9 cellular contexts compared by ENCODE assay signal in the genomic region with DNA sequence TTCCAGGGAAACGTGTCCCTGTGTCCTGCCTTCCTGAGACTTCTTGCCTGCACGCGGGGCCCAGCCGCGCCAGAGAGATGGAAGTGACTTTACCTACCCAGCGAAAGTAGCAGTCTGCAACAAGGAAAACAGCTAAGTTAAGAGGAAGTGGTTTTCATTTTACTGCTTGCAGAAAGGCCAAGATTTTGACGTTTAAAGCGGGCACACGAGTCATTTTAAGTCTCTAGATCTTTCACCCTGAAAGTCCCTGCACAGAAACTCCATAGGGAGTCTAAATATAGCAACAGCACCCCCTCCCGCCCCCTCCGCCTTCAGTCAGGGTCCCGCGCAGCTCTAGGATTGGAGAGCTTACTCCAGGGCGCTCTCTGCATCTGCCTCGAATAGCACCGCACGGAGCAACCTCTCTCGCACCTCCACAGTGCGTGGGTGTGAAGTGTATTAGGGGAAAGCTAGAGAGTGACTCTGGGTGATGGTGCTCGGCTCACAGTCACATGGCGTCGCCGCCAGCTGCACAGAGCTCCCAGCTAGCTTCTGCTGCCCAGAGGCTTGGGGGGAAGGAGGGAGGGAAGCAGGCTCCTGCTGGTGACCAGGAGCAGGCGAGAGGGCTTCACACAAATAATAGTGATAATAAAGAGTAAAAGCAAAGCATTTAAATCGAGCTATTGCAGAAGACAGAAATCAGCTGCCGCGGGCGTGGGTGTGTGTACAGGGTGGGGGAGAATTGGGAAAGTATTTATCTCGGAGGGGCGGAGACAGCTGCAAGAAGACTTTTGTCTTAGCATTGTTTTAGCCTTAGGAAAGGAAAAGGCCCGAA. TPM values are rescaled to one million over a fixed set of nuclear protein-coding genes. Genes with fewer than 3 reads are reported as not detected.
A peak's percentile ranks its signal among the peaks of the same experiment; 100 is the strongest.
DNase-seq lines count a peak whose midpoint lies in the region; ATAC-seq and TF ChIP-seq lines count a peak whose summit lies in the region.
"Had no signal": no experiment of that assay in that cellular context is flagged by ENCODE, and none has a peak within 500 bp of the region (broad histone marks: within the 10 kb centered on the region; RNA-seq: fewer than 3 reads in every experiment).

No MANE protein-coding gene starts in this region.

- H3K27ac ChIP-seq in Panc1 (ENCODE audit: low read length) (peak overlapping the region; percentile 13), rectal smooth muscle tissue (ENCODE audit: low read depth, low read length) (no peak overlapping the region)
- H3K27ac ChIP-seq: C4-2B had no signal

- intact Hi-C loops in Panc1 (cut with micrococcal nuclease; ENCODE audit: unreplicated experiment) (no loop called here), Right ventricle myocardium superior (cut with DNase I) (loop anchor here (10.0 kb wide), 1 partner anchor 505 kb away; no protein-coding TSS in a partner anchor)

- CTCF ChIA-PET in Panc1 (lab: Charles Lee), result interaction anchor here (0.8 kb wide), 1 partner anchor 208 kb away, joined by 6 read pairs; no protein-coding TSS in a partner anchor

- no peaks in the 10 kb centered on the region; the same call in 1 of the 2 replicates for H3K27me3 ChIP-seq in Panc1 (ENCODE audit: control insufficient read depth, insufficient read depth, low read length)
- peaks cover 16% of the 10 kb centered on the region for H3K27me3 ChIP-seq in rectal smooth muscle tissue (ENCODE audit: control insufficient read depth, insufficient read depth, low read length)

- peak overlapping the region in 1 of 2 experiments; percentile 92; a peak in 2 of 4 replicates for H3K4me3 ChIP-seq in Panc1 (ENCODE audit: low read depth in 2 of 2, low read length in 2 of 2)
- peak overlapping the region; percentile 61 for H3K4me3 ChIP-seq in rectal smooth muscle tissue (ENCODE audit: low read length)

- POLR2A ChIA-PET in Panc1 (lab: Charles Lee), result interaction anchor here (1.2 kb wide), 2 partner anchors 198 to 221 kb away, joined by 3 to 5 read pairs; no protein-coding TSS in a partner anchor

- ATAC-seq in HG02938 (IDR thresholded peaks at IDR 0.05; ENCODE audit: unreplicated experiment) (peak; percentile 60), Panc1 (no peak), Right ventricle myocardium superior (ENCODE audit: poor library complexity) (peak; percentile 62)

- no TSS peak for BruUV-seq in Panc1 (replicated peaks; lab: Mats Ljungman, UMichigan)

- H3K4me1 ChIP-seq in Panc1 (ENCODE audit: control insufficient read depth, insufficient read depth, low read length) (peaks cover 21% of the 10 kb centered on the region), rectal smooth muscle tissue (ENCODE audit: control insufficient read depth, insufficient read depth, low read length) (peaks cover 13% of the 10 kb centered on the region)

- H3K9ac ChIP-seq in rectal smooth muscle tissue (ENCODE audit: low read length), result no peak overlapping the region

- in situ Hi-C loops in Panc1 (cut with HindIII; ENCODE audit: low pct_unique_long_range_greater_than_20kb, low sequenced_read_pairs), result no loop called here

- DNase-seq in NCI-H524 (lab: John Stamatoyannopoulos, UW) (peak; percentile 52 to 74), NCI-H524 treated with DMSO at 0.1 percent for 48 hours (lab: John Stamatoyannopoulos, UW) (no peak), Panc1 (ENCODE audit: low read depth, low spot score) (no peak), activated gamma-delta T cell (lab: John Stamatoyannopoulos, UW) (peak; percentile 23), Right ventricle myocardium superior (peak; percentile 47), COLO829 (ENCODE audit: low spot score) (no peak)

- H3K9me3 ChIP-seq in Panc1 (ENCODE audit: control insufficient read depth, insufficient read depth, low read depth, low read length), result no peaks in the 10 kb centered on the region

- H3K36me3 ChIP-seq in Panc1 (ENCODE audit: control insufficient read depth, insufficient read depth, low read length) (no peaks in the 10 kb centered on the region), rectal smooth muscle tissue (ENCODE audit: control insufficient read depth, insufficient read depth, low read length) (no peaks in the 10 kb centered on the region)

- TF ChIP-seq CTCF in Panc1 (IDR thresholded peaks at IDR 0.05), result no peak

RNA-seq across cellular contexts. Expression of gene KCNQ5, which starts 1.8 kb away (rescaled TPM):
- total RNA-seq in Panc1 (2021; ENCODE audit: unreplicated experiment), result 9.4 TPM
- polyA plus RNA-seq in Panc1 (2012; ENCODE audit: insufficient read length), result 4.7 TPM
- total RNA-seq in Right ventricle myocardium superior, result not detected

Comparison
In these comparisons a context has a peak if more than half of its experiments do, and no peak if none do; other contexts are left out.
1. DNase-seq: peak in NCI-H524 (2 of 2), activated gamma-delta T cell (single experiment) and Right ventricle myocardium superior (single experiment); none in NCI-H524 treated with DMSO at 0.1 percent for 48 hours (single experiment), Panc1 (single experiment) and COLO829 (single experiment).
2. RNA of gene KCNQ5, which starts 1.8 kb away (total RNA-seq): 9.4 TPM in Panc1 (single experiment); not detected in Right ventricle myocardium superior (single experiment); every median in the first group is over 10 times any median in the second.